ENCODE assay signal across 13 cellular contexts in genomic region chr13:99280166-99280565, GRCh38. TPM values are rescaled to one million over a fixed set of nuclear protein-coding genes. Genes with fewer than 3 reads are reported as not detected.
DNase-seq lines count a peak whose midpoint lies in the region; ATAC-seq and TF ChIP-seq lines count a peak whose summit lies in the region.
"Had no signal": no experiment of that assay in that cellular context is flagged by ENCODE, and none has a peak within 500 bp of the region (broad histone marks: within the 10 kb centered on the region; RNA-seq: fewer than 3 reads in every experiment).

No MANE protein-coding gene starts in this region.

- peaks cover 13 to 56% (median 37%) of the 10 kb centered on the region in 11 experiments for H3K36me3 ChIP-seq in BLaER1 treated with 17β-estradiol and CSF1 and Interleukin-3, amounts not matched to agents 10 nM and 100 nM
- H3K36me3 ChIP-seq in mammary epithelial cell (ENCODE audit: insufficient read depth, low read length): no peaks in the 10 kb centered on the region
- H3K36me3 ChIP-seq in ovary: no peaks in the 10 kb centered on the region
- no peaks in the 10 kb centered on the region for H3K36me3 ChIP-seq in Karpas-422 (ENCODE audit: insufficient read depth, low read length)
- H3K36me3 ChIP-seq: sigmoid colon had no signal

- POLR2A ChIA-PET in naive thymus-derived CD8-positive, alpha-beta T cell (lab: Charles Lee): interaction anchor here (0.6 to 1.1 kb wide), 3 partner anchors 39 to 72 kb away, joined by 3 to 5 read pairs (median 3); no protein-coding TSS in a partner anchor

- no peaks in the 10 kb centered on the region for H3K9me3 ChIP-seq in BLaER1 treated with 17β-estradiol and CSF1 and Interleukin-3, amounts not matched to agents 10 nM and 100 nM (replicated peaks in 1 of 11)
- H3K9me3 ChIP-seq in mammary epithelial cell (replicated peaks; ENCODE audit: insufficient read depth, low read length) (no peaks in the 10 kb centered on the region), ovary (no peaks in the 10 kb centered on the region), Karpas-422 (ENCODE audit: low read length) (no peaks in the 10 kb centered on the region)
- H3K9me3 ChIP-seq: sigmoid colon, testis had no signal

- no peak for TF ChIP-seq EP300 in ovary (IDR thresholded peaks at IDR 0.05)

- peak overlapping the region; percentile 4 to 92 (median 82); a peak in 21 of 22 replicates for H3K4me2 ChIP-seq in BLaER1 treated with 17β-estradiol and CSF1 and Interleukin-3, amounts not matched to agents 10 nM and 100 nM
- H3K4me2 ChIP-seq in mammary epithelial cell (ENCODE audit: insufficient read depth, low read depth, low read length): no peak overlapping the region
- no peak overlapping the region for H3K4me2 ChIP-seq in Karpas-422 (ENCODE audit: low read depth, low read length, poor library complexity, severe bottlenecking)

- peaks cover 5% of the 10 kb centered on the region for H3K36me3 Mint-ChIP-seq in IgD-negative memory B cell
- peaks cover 7 to 38% (median 16%) of the 10 kb centered on the region in 3 donors for H3K36me3 Mint-ChIP-seq in naive thymus-derived CD8-positive, alpha-beta T cell
- H3K36me3 Mint-ChIP-seq: WTC11 had no signal

- in situ Hi-C loops in mammary epithelial cell (cut with MboI; ENCODE audit: low sequenced_read_pairs in 2 of 2): no loop called here

- no peak for TF ChIP-seq CTCF in mammary epithelial cell (conservative IDR thresholded peaks at IDR 0.05 in 1 of 2, IDR thresholded peaks at IDR 0.05 in 1 of 2; ENCODE audit: extremely low read depth in 1 of 2, insufficient read depth in 1 of 2, low read depth in 1 of 2, low read length in 2 of 2)
- no peak for TF ChIP-seq CTCF in ovary (IDR thresholded peaks at IDR 0.05)

- peak overlapping the region in 2 of 4 donors; percentile 61 to 70 for H3K4me3 Mint-ChIP-seq in IgD-negative memory B cell
- H3K4me3 Mint-ChIP-seq in naive thymus-derived CD8-positive, alpha-beta T cell: peak overlapping the region in 3 of 10 donors; percentile 6 to 46 (median 12)
- H3K4me3 Mint-ChIP-seq: WTC11 had no signal

- peaks cover 56 to 69% (median 67%) of the 10 kb centered on the region in 3 donors for H3K4me1 Mint-ChIP-seq in IgD-negative memory B cell
- H3K4me1 Mint-ChIP-seq in naive thymus-derived CD8-positive, alpha-beta T cell: peaks cover 38 to 98% (median 90%) of the 10 kb centered on the region in 4 donors

- intact Hi-C loops in mammary epithelial cell (cut with micrococcal nuclease) (no loop called here), ovary (cut with DNase I) (no loop called here)

- H3K79me2 ChIP-seq in mammary epithelial cell (ENCODE audit: insufficient read depth, low read length) (peaks cover 3% of the 10 kb centered on the region), Karpas-422 (ENCODE audit: low read length) (peaks cover 18% of the 10 kb centered on the region)

- 97% methylated on average over 3 of the region's 3 CpGs for WGBS in mammary epithelial cell (ENCODE audit: low coverage, missing lambda C conversion rate)
- 96 to 97% (median 97%) methylated on average over 3 of the region's 3 CpGs for WGBS in ovary, 3 donors

- H3K27ac ChIP-seq in BLaER1 treated with 17β-estradiol and CSF1 and Interleukin-3, amounts not matched to agents 10 nM and 100 nM: peak overlapping the region; percentile 18 to 87 (median 81); a peak in 20 of 22 replicates
- H3K27ac ChIP-seq in mammary epithelial cell (ENCODE audit: insufficient read depth, low read depth, low read length): no peak overlapping the region
- no peak overlapping the region for H3K27ac ChIP-seq in ovary
- no peak overlapping the region for H3K27ac ChIP-seq in Karpas-422 (ENCODE audit: low read length)
- H3K27ac ChIP-seq: testis had no signal

- no peak for ATAC-seq in naive thymus-derived CD8-positive, alpha-beta T cell
- no peak for ATAC-seq in HG02588 (IDR thresholded peaks at IDR 0.05; ENCODE audit: unreplicated experiment)
- ATAC-seq: WTC11 had no signal

- no peaks in the 10 kb centered on the region for H3K27me3 ChIP-seq in BLaER1 treated with 17β-estradiol and CSF1 and Interleukin-3, amounts not matched to agents 10 nM and 100 nM
- H3K27me3 ChIP-seq in mammary epithelial cell (ENCODE audit: insufficient read depth, low read length): no peaks in the 10 kb centered on the region
- H3K27me3 ChIP-seq in ovary: no peaks in the 10 kb centered on the region
- no peaks in the 10 kb centered on the region for H3K27me3 ChIP-seq in Karpas-422 (ENCODE audit: low read length)
- H3K27me3 ChIP-seq: sigmoid colon, testis had no signal

- H2AFZ ChIP-seq in mammary epithelial cell (ENCODE audit: low read depth, low read length) (no peak overlapping the region), Karpas-422 (ENCODE audit: low read length) (no peak overlapping the region)

- no peaks in the 10 kb centered on the region for H3K9me2 ChIP-seq in Karpas-422 (replicated peaks; ENCODE audit: insufficient read depth, low read length)

- H4K20me1 ChIP-seq in BLaER1 treated with 17β-estradiol and CSF1 and Interleukin-3, amounts not matched to agents 10 nM and 100 nM: peaks cover 0 to 4% (median 0%) of the 10 kb centered on the region in 11 experiments; a peak in 2 of 22 replicates
- H4K20me1 ChIP-seq in mammary epithelial cell (ENCODE audit: insufficient read depth, low read length) (no peaks in the 10 kb centered on the region), Karpas-422 (ENCODE audit: insufficient read depth, low read depth, low read length) (peaks cover 77% of the 10 kb centered on the region)

- H3K4me1 ChIP-seq in BLaER1 treated with 17β-estradiol and CSF1 and Interleukin-3, amounts not matched to agents 10 nM and 100 nM: peaks cover 65 to 100% (median 97%) of the 10 kb centered on the region in 10 experiments
- H3K4me1 ChIP-seq in mammary epithelial cell (ENCODE audit: insufficient read depth, low read length) (peaks cover 5% of the 10 kb centered on the region), ovary (ENCODE audit: insufficient read depth) (peaks cover 3% of the 10 kb centered on the region), Karpas-422 (ENCODE audit: low read length) (peaks cover 38% of the 10 kb centered on the region)

- DNase-seq in mammary epithelial cell: peak; percentile 24
- DNase-seq in naive thymus-derived CD8-positive, alpha-beta T cell: no peak
- DNase-seq in NCI-H128 (lab: John Stamatoyannopoulos, UW; ENCODE audit: unreplicated experiment): no peak
- DNase-seq in ovary: no peak
- DNase-seq in Karpas-422: no peak
- DNase-seq: cerebellar nuclear complex, NCI-H446, sigmoid colon, testis had no signal

- BruUV-seq in mammary epithelial cell (replicated peaks; lab: Mats Ljungman, UMichigan): no TSS peak

- peak overlapping the region in 9 of 11 experiments; percentile 20 to 75 (median 45); a peak in 12 of 22 replicates for H3K9ac ChIP-seq in BLaER1 treated with 17β-estradiol and CSF1 and Interleukin-3, amounts not matched to agents 10 nM and 100 nM
- H3K9ac ChIP-seq in mammary epithelial cell (ENCODE audit: insufficient read depth, low read length): no peak overlapping the region
- H3K9ac ChIP-seq in Karpas-422 (ENCODE audit: low read length): no peak overlapping the region

- H3K27me3 Mint-ChIP-seq in IgD-negative memory B cell: peaks cover 2% of the 10 kb centered on the region
- H3K27me3 Mint-ChIP-seq in naive thymus-derived CD8-positive, alpha-beta T cell: no peaks in the 10 kb centered on the region

- peak overlapping the region; percentile 58 to 98 (median 94) for H3K27ac Mint-ChIP-seq in IgD-negative memory B cell
- peak overlapping the region; percentile 89 to 99 (median 97) for H3K27ac Mint-ChIP-seq in naive thymus-derived CD8-positive, alpha-beta T cell
- H3K27ac Mint-ChIP-seq: WTC11 had no signal

- dilution Hi-C loops in mammary epithelial cell (cut with HindIII; ENCODE audit: low sequenced_read_pairs): no loop called here

- H3K9me3 Mint-ChIP-seq in IgD-negative memory B cell: no peaks in the 10 kb centered on the region
- H3K9me3 Mint-ChIP-seq in naive thymus-derived CD8-positive, alpha-beta T cell: no peaks in the 10 kb centered on the region
- H3K9me3 Mint-ChIP-seq: WTC11 had no signal

- CTCF ChIA-PET in mammary epithelial cell (lab: Charles Lee; ENCODE audit: low non-redundant PET): no interaction called here

- no peak for TF ChIP-seq POLR2A in ovary (IDR thresholded peaks at IDR 0.05)

- H3K4me3 ChIP-seq in BLaER1 treated with 17β-estradiol and CSF1 and Interleukin-3, amounts not matched to agents 10 nM and 100 nM: peak overlapping the region in 1 of 10 experiments; percentile 6; a peak in 2 of 20 replicates
- no peak overlapping the region for H3K4me3 ChIP-seq in mammary epithelial cell (replicated peaks in 1 of 3; ENCODE audit: insufficient read depth in 1 of 3, low read depth in 2 of 3, low read length in 3 of 3)
- H3K4me3 ChIP-seq in ovary: no peak overlapping the region
- H3K4me3 ChIP-seq in Karpas-422 (ENCODE audit: low read length): no peak overlapping the region
- H3K4me3 ChIP-seq: sigmoid colon, testis had no signal

RNA-seq across cellular contexts. Expression of gene GPR18, which starts 22.0 kb away (rescaled TPM):
- polyA plus RNA-seq in IgD-negative memory B cell: 58.6 TPM
- not detected for total RNA-seq in mammary epithelial cell
- polyA plus RNA-seq in mammary epithelial cell: not detected
- polyA minus RNA-seq in mammary epithelial cell: not detected
- 10 to 100 TPM; 31.1 to 31.3 TPM for total RNA-seq in naive thymus-derived CD8-positive, alpha-beta T cell
- 10 to 100 TPM; 22.2 to 37.0 (median 26.1) TPM for polyA plus RNA-seq in naive thymus-derived CD8-positive, alpha-beta T cell
- total RNA-seq in ovary: under 1 TPM in 1 of 7 donors, not detected in 6; 0.30 TPM
- polyA plus RNA-seq in ovary: under 1 TPM in 1 of 2 donors, not detected in 1; 0.73 TPM
- 45.4 and 126 TPM in 2 replicates for total RNA-seq in Karpas-422 (2014; rRNA removed; shearing (Covaris generic); ENCODE audit: low replicate concordance)

RNA-seq across cellular contexts. Expression of gene GPR183, which starts 27.0 kb away (rescaled TPM):
- 494 TPM for polyA plus RNA-seq in IgD-negative memory B cell
- total RNA-seq in mammary epithelial cell: not detected
- polyA plus RNA-seq in mammary epithelial cell: not detected
- not detected for polyA minus RNA-seq in mammary epithelial cell
- total RNA-seq in naive thymus-derived CD8-positive, alpha-beta T cell: 10 to 100 TPM in 1 of 2 experiments, 1 to 10 TPM in 1; 8.4 to 10.4 TPM
- 10 to 100 TPM in 2 of 3 donors, 1 to 10 TPM in 1; 9.2 to 35.5 (median 13.1) TPM for polyA plus RNA-seq in naive thymus-derived CD8-positive, alpha-beta T cell
- total RNA-seq in ovary: 10 to 100 TPM in 2 of 7 donors, 1 to 10 TPM in 5; 2.4 to 14.6 (median 5.5) TPM
- polyA plus RNA-seq in ovary: 1 to 10 TPM; 4.7 to 7.6 TPM
- total RNA-seq in Karpas-422 (2014; rRNA removed; shearing (Covaris generic); ENCODE audit: low replicate concordance): 0.11 TPM in 1 of 2 replicates, not detected in the other

Comparison
In these comparisons a context has a peak if more than half of its experiments do, and no peak if none do; other contexts are left out.
1. H3K27ac ChIP-seq: peak in BLaER1 treated with 17β-estradiol and CSF1 and Interleukin-3, amounts not matched to agents 10 nM and 100 nM (11 of 11); none in mammary epithelial cell (single experiment), ovary (0 of 2) and Karpas-422 (single experiment).
2. H3K4me2 ChIP-seq: peak in BLaER1 treated with 17β-estradiol and CSF1 and Interleukin-3, amounts not matched to agents 10 nM and 100 nM (11 of 11); none in mammary epithelial cell (single experiment) and Karpas-422 (single experiment).
3. H3K9ac ChIP-seq: peak in BLaER1 treated with 17β-estradiol and CSF1 and Interleukin-3, amounts not matched to agents 10 nM and 100 nM (9 of 11); none in mammary epithelial cell (single experiment) and Karpas-422 (single experiment).
4. RNA of gene GPR18, which starts 22.0 kb away (total RNA-seq): 45.4 to 126 TPM in Karpas-422 and 31.1 to 31.3 TPM in naive thymus-derived CD8-positive, alpha-beta T cell; 0.30 TPM in ovary and not detected in mammary epithelial cell; every median in the first group is over 10 times any median in the second.